In genomic region chr5:107602896-107603295, GRCh38 we compare ENCODE assay signal across 19 cellular contexts.
DNase-seq lines count a peak whose midpoint lies in the region; ATAC-seq, FAIRE-seq and TF ChIP-seq lines count a peak whose summit lies in the region.
"Had no signal": no experiment of that assay in that cellular context is flagged by ENCODE, and none has a peak within 500 bp of the region (broad histone marks: within the 10 kb centered on the region; RNA-seq: fewer than 3 reads in every experiment).

No MANE protein-coding gene starts in this region.

- no peak for DNase-seq in D721Med (ENCODE audit: insufficient read length, low spot score)
- DNase-seq in SK-MEL-5 (ENCODE audit: low read depth, low spot score) = peak; percentile 8
- DNase-seq in mesenchymal stem cell = no peak
- no peak for DNase-seq in suprapubic skin (ENCODE audit: low spot score in 2 of 2)
- no peak for DNase-seq in NCI-H2171 (lab: John Stamatoyannopoulos, UW)
- no peak for DNase-seq in RKO (ENCODE audit: low spot score)
- DNase-seq: DMS153, IMR-90, NCI-H1105, NCI-H2029 treated with DMSO at 0.1 percent for 48 hours, NCI-H345, Right ventricle myocardium superior had no signal

- WGBS in mesenchymal stem cell = 99% methylated on average over 4 of the region's 5 CpGs
- WGBS in suprapubic skin = 65% methylated on average over 5 of the region's 5 CpGs

- H3K27ac ChIP-seq in mesenchymal stem cell (ENCODE audit: low read length, poor library complexity, severe bottlenecking) (no peak overlapping the region), suprapubic skin (peak overlapping the region; percentile 8)
- H3K27ac ChIP-seq: A549, KMS-11, SK-N-MC had no signal

- no peak for ATAC-seq in HG03025 (IDR thresholded peaks at IDR 0.05; ENCODE audit: low FRiP score, unreplicated experiment)
- ATAC-seq: A549, GM23338, HCT116 had no signal

- H2BK15ac ChIP-seq in mesenchymal stem cell (ENCODE audit: low read depth, poor library complexity, severe bottlenecking) = no peak overlapping the region

- TF ChIP-seq EP300 in suprapubic skin (IDR thresholded peaks at IDR 0.05) = no peak

- H3K18ac ChIP-seq in mesenchymal stem cell (ENCODE audit: low read depth in 1 of 2, low read length in 2 of 2) = no peak overlapping the region

- TF ChIP-seq CTCF in D721Med (IDR thresholded peaks at IDR 0.05; ENCODE audit: insufficient read depth, missing control alignments) (no peak), suprapubic skin (IDR thresholded peaks at IDR 0.05) (no peak)

- no peak overlapping the region for H3K4ac ChIP-seq in mesenchymal stem cell (ENCODE audit: low read depth in 1 of 2, low read length in 2 of 2)

- H2BK12ac ChIP-seq in mesenchymal stem cell (ENCODE audit: low read length in 2 of 2) = no peak overlapping the region

- no peak overlapping the region for H4K8ac ChIP-seq in mesenchymal stem cell (ENCODE audit: low read length)

- H3K36me3 ChIP-seq in mesenchymal stem cell (ENCODE audit: control insufficient read depth in 1 of 2, insufficient read depth in 2 of 2, low read depth in 1 of 2, low read length in 2 of 2) = peaks cover 0 to 3% of the 10 kb centered on the region in 2 experiments
- no peaks in the 10 kb centered on the region for H3K36me3 ChIP-seq in suprapubic skin

- H3K4me3 ChIP-seq in mesenchymal stem cell (ENCODE audit: insufficient read depth in 1 of 2, low read depth in 1 of 2, low read length in 2 of 2) = no peak overlapping the region
- peak overlapping the region; percentile 16 for H3K4me3 ChIP-seq in suprapubic skin
- H3K4me3 ChIP-seq: A549, GM23338, SK-N-MC had no signal

- H2AFZ ChIP-seq in mesenchymal stem cell (ENCODE audit: low read depth, low read length) = no peak overlapping the region
- H2AFZ ChIP-seq: GM23338 had no signal

- in situ Hi-C loops in SK-MEL-5 (cut with HindIII; ENCODE audit: low pct_unique_long_range_greater_than_20kb, low sequenced_read_pairs) = no loop called here

- peaks cover 8% of the 10 kb centered on the region for H3K79me1 ChIP-seq in mesenchymal stem cell (replicated peaks; ENCODE audit: low read length, poor library complexity, severe bottlenecking)

- H3K27me3 ChIP-seq in mesenchymal stem cell (ENCODE audit: control insufficient read depth in 1 of 2, insufficient read depth in 1 of 2, low read length in 2 of 2) = no peaks in the 10 kb centered on the region
- no peaks in the 10 kb centered on the region for H3K27me3 ChIP-seq in suprapubic skin

- no peak overlapping the region for H4K91ac ChIP-seq in mesenchymal stem cell (ENCODE audit: low read length)

- peak overlapping the region; percentile 18 for H3K9ac ChIP-seq in mesenchymal stem cell (ENCODE audit: low read length)
- H3K9ac ChIP-seq: KMS-11 had no signal

- TF ChIP-seq POLR2A in suprapubic skin (IDR thresholded peaks at IDR 0.05) = no peak

- FAIRE-seq in D721Med (lab: Jason Lieb, UNC) = peak; percentile 90
- FAIRE-seq: A549, GM12891 had no signal

- no peak overlapping the region for H2BK120ac ChIP-seq in mesenchymal stem cell (ENCODE audit: low read depth, low read length)

- H3K23ac ChIP-seq in mesenchymal stem cell (ENCODE audit: low read length in 2 of 2) = no peak overlapping the region

- H3K9me3 ChIP-seq in mesenchymal stem cell (ENCODE audit: control insufficient read depth, low read length) (no peaks in the 10 kb centered on the region), suprapubic skin (no peaks in the 10 kb centered on the region)
- H3K9me3 ChIP-seq: A549 had no signal

- no peak overlapping the region for H2BK5ac ChIP-seq in mesenchymal stem cell (ENCODE audit: low read depth, low read length, poor library complexity, severe bottlenecking)

- H3K4me1 ChIP-seq in mesenchymal stem cell (ENCODE audit: control insufficient read depth, insufficient read depth, low read depth, low read length) (peaks cover 5% of the 10 kb centered on the region), suprapubic skin (peaks cover 24% of the 10 kb centered on the region)

- no peak overlapping the region for H3K4me2 ChIP-seq in mesenchymal stem cell (ENCODE audit: low read length, poor library complexity, severe bottlenecking)
- H3K4me2 ChIP-seq: A549, GM23338, KMS-11 had no signal

- H2AK5ac ChIP-seq in mesenchymal stem cell (ENCODE audit: low read length, severe bottlenecking) = no peak overlapping the region

- H3K14ac ChIP-seq in mesenchymal stem cell (ENCODE audit: low read length in 2 of 2) = no peak overlapping the region
